8 cellular contexts compared by ENCODE assay signal in genomic region chrX:15242899-15243555, GRCh38. TPM values are rescaled to one million over a fixed set of nuclear protein-coding genes. Genes with fewer than 3 reads are reported as not detected.
DNase-seq lines count a peak whose midpoint lies in the region; TF ChIP-seq lines count a peak whose summit lies in the region.

No MANE protein-coding gene starts in this region.

- H3K4me3 Mint-ChIP-seq in T-helper 2 cell treated with Interferon-gamma antibody and Interleukin-4, amounts not matched to agents 5 μg/mL and 100 μg/mL, for 36 hours, result no peak overlapping the region

- H3K4me3 ChIP-seq in dorsolateral prefrontal cortex, result no peak overlapping the region
- H3K4me3 ChIP-seq in lower leg skin (ENCODE audit: low read depth, poor library complexity, severe bottlenecking), result no peak overlapping the region

- no peak overlapping the region for H3K27ac Mint-ChIP-seq in T-helper 2 cell treated with Interferon-gamma antibody and Interleukin-4, amounts not matched to agents 5 μg/mL and 100 μg/mL, for 36 hours

- peaks cover 3% of the 10 kb centered on the region for H3K4me1 Mint-ChIP-seq in T-helper 2 cell treated with Interferon-gamma antibody and Interleukin-4, amounts not matched to agents 5 μg/mL and 100 μg/mL, for 36 hours (ENCODE audit: low read depth)

- H3K27ac ChIP-seq in dorsolateral prefrontal cortex, result no peak overlapping the region

- no peak for TF ChIP-seq POLR2A in lower leg skin (IDR thresholded peaks at IDR 0.05)

- no peaks in the 10 kb centered on the region for H3K36me3 Mint-ChIP-seq in T-helper 2 cell treated with Interferon-gamma antibody and Interleukin-4, amounts not matched to agents 5 μg/mL and 100 μg/mL, for 36 hours (ENCODE audit: low read depth)

- no peaks in the 10 kb centered on the region for H3K9me3 Mint-ChIP-seq in T-helper 2 cell treated with Interferon-gamma antibody and Interleukin-4, amounts not matched to agents 5 μg/mL and 100 μg/mL, for 36 hours

- DNase-seq in stimulated activated naive CD4-positive, alpha-beta T cell (lab: John Stamatoyannopoulos, UW), result peak in 4 of 6 experiments; percentile 1 to 23 (median 17)
- DNase-seq in stimulated activated naive CD4-positive, alpha-beta T cell treated with Interleukin-2 at 50 U/mL for 16 hours (lab: John Stamatoyannopoulos, UW), result no peak
- peak; percentile 46 for DNase-seq in NCI-H1092 (lab: John Stamatoyannopoulos, UW)
- DNase-seq in T-helper 2 cell treated with Interferon-gamma antibody and Interleukin-4, amounts not matched to agents 5 μg/mL and 100 μg/mL, for 36 hours (ENCODE audit: low spot score), result peak; percentile 4
- peak in 3 of 10 donors; percentile 31 to 59 (median 33) for DNase-seq in dorsolateral prefrontal cortex
- DNase-seq in mucosa of gallbladder (ENCODE audit: low spot score), result peak; percentile 38
- no peak for DNase-seq in lower leg skin (ENCODE audit: low spot score in 2 of 2)
- no peak for DNase-seq in OCI-M2 (lab: John Stamatoyannopoulos, UW; ENCODE audit: unreplicated experiment)

- intact Hi-C loops in dorsolateral prefrontal cortex (cut with DNase I) (loop anchor here in 1 of 2 donors (10.0 kb wide), 1 partner anchor 1198 kb away; no protein-coding TSS in a partner anchor), lower leg skin (cut with DNase I; ENCODE audit: low total_unique reads) (no loop called here)

- TF ChIP-seq CTCF in dorsolateral prefrontal cortex (IDR thresholded peaks at IDR 0.05 in 54 of 56, conservative IDR thresholded peaks at IDR 0.05 in 2 of 56; ENCODE audit: low read depth in 1 of 56, partially characterized antibody in 56 of 56) (peak; percentile 18 to 85 (median 63)), lower leg skin (IDR thresholded peaks at IDR 0.05) (no peak)

- peaks cover 0 to 74% (median 15%) of the 10 kb centered on the region in 45 donors for H3K27me3 ChIP-seq in dorsolateral prefrontal cortex

- no peaks in the 10 kb centered on the region for H3K27me3 Mint-ChIP-seq in T-helper 2 cell treated with Interferon-gamma antibody and Interleukin-4, amounts not matched to agents 5 μg/mL and 100 μg/mL, for 36 hours (ENCODE audit: low read depth)

- WGBS in lower leg skin, 2 donors, result 8 to 15% methylated on average over 5 of the region's 5 CpGs

RNA-seq across cellular contexts. Expression of gene ASB9, which starts 26.9 kb away (rescaled TPM):
- total RNA-seq in dorsolateral prefrontal cortex (1 to 10 TPM in 10 of 120 experiments, under 1 TPM in 30, not detected in 80; 0.25 to 1.8 (median 0.67) TPM), mucosa of gallbladder (2.9 TPM), lower leg skin (1 to 10 TPM in 2 of 4 donors, not detected in 2; 1.7 to 7.0 TPM)

Comparison
In these comparisons a context has a peak if more than half of its experiments do, and no peak if none do; other contexts are left out.
1. DNase-seq: peak in stimulated activated naive CD4-positive, alpha-beta T cell (4 of 6), NCI-H1092 (single experiment), T-helper 2 cell treated with Interferon-gamma antibody and Interleukin-4, amounts not matched to agents 5 μg/mL and 100 μg/mL, for 36 hours (single experiment) and mucosa of gallbladder (single experiment); none in stimulated activated naive CD4-positive, alpha-beta T cell treated with Interleukin-2 at 50 U/mL for 16 hours (single experiment), lower leg skin (0 of 2) and OCI-M2 (single experiment).
2. CTCF ChIP-seq: peak in dorsolateral prefrontal cortex (56 of 56); none in lower leg skin (0 of 3).